ENCODE assay signal across 17 cellular contexts in the genomic region with DNA sequence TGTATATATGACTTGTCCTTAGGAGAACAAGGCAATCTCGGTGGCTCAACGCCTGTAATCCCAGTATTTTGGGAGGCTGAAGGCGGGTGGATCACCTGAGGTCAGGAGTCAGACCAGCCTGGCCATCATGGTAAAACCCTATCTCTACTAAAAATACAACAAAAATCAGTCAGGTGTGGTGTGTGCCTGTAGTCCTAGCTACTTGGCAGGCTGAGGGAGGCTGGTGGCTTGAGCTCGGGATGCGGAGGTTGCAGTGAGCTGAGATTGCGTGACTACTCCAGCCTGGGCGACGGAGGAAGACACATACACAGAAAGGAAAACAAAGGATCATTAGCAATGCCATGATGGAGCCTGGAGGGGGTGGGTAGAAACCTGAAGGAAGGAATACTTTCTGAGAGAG.
DNase-seq lines count a peak whose midpoint lies in the region; ATAC-seq and TF ChIP-seq lines count a peak whose summit lies in the region.
"Had no signal": no experiment of that assay in that cellular context is flagged by ENCODE, and none has a peak within 500 bp of the region (broad histone marks: within the 10 kb centered on the region; RNA-seq: fewer than 3 reads in every experiment).

No MANE protein-coding gene starts in this region.

- H3K4me1 Mint-ChIP-seq in dendritic cell treated with granulocyte-macrophage colony-stimulating factor and Interleukin-4, amounts not matched to agents 40 ng/mL and 50 ng/mL, for 4 days (ENCODE audit: low read depth): peaks cover 17% of the 10 kb centered on the region
- H3K4me1 Mint-ChIP-seq in nephron progenitor cell: peaks cover 22% of the 10 kb centered on the region

- in situ Hi-C loops in GM13976 (cut with MboI; ENCODE audit: low sequenced_read_pairs, unreplicated experiment): no loop called here

- H4K8ac ChIP-seq in trophoblast cell (ENCODE audit: low read depth, low read length): no peak overlapping the region

- no peak for ATAC-seq in GM18511 (IDR thresholded peaks at IDR 0.05; ENCODE audit: unreplicated experiment)

- H2BK12ac ChIP-seq in trophoblast cell (ENCODE audit: low read length): no peak overlapping the region

- H4K12ac ChIP-seq in trophoblast cell (ENCODE audit: low read depth, low read length): no peak overlapping the region

- H4K91ac ChIP-seq in trophoblast cell (ENCODE audit: low read depth, low read length): no peak overlapping the region

- H2BK5ac ChIP-seq in trophoblast cell (ENCODE audit: low read depth, low read length, poor library complexity): no peak overlapping the region

- H3K36me3 Mint-ChIP-seq in dendritic cell treated with granulocyte-macrophage colony-stimulating factor and Interleukin-4, amounts not matched to agents 40 ng/mL and 50 ng/mL, for 4 days (ENCODE audit: low read depth): no peaks in the 10 kb centered on the region
- no peaks in the 10 kb centered on the region for H3K36me3 Mint-ChIP-seq in nephron progenitor cell (ENCODE audit: low read depth)
- H3K36me3 Mint-ChIP-seq: CD4-positive, alpha-beta memory T cell had no signal

- H3K23ac ChIP-seq in trophoblast cell (ENCODE audit: low read length): no peak overlapping the region

- no peak overlapping the region for H3K27ac ChIP-seq in trophoblast cell (ENCODE audit: low read depth, low read length)
- peak overlapping the region in 2 of 3 donors; percentile 13 to 69 for H3K27ac ChIP-seq in thyroid gland

- H3K79me1 ChIP-seq in trophoblast cell (ENCODE audit: low read length): no peaks in the 10 kb centered on the region

- no peaks in the 10 kb centered on the region for H3K79me2 ChIP-seq in trophoblast cell (ENCODE audit: control insufficient read depth, insufficient read depth, low read length, poor library complexity)

- no peaks in the 10 kb centered on the region for H3K9me3 Mint-ChIP-seq in dendritic cell treated with granulocyte-macrophage colony-stimulating factor and Interleukin-4, amounts not matched to agents 40 ng/mL and 50 ng/mL, for 4 days
- no peaks in the 10 kb centered on the region for H3K9me3 Mint-ChIP-seq in nephron progenitor cell
- H3K9me3 Mint-ChIP-seq: CD4-positive, alpha-beta memory T cell had no signal

- DNase-seq in nephron progenitor cell: no peak
- DNase-seq in trophoblast cell: no peak
- peak; percentile 34 to 68 for DNase-seq in thyroid gland
- no peak for DNase-seq in NCI-H510A treated with DMSO at 0.1 percent for 48 hours (lab: John Stamatoyannopoulos, UW)
- DNase-seq in activated gamma-delta T cell treated with Interleukin-2 at 50 U/mL for 16 hours: no peak
- DNase-seq in GM13976 (ENCODE audit: low spot score): no peak
- DNase-seq: C1 segment of cervical spinal cord; Calu3; CD4-positive, alpha-beta memory T cell; COR-L47; DMS53; DMS79 treated with DMSO at 0.1 percent for 48 hours; GF-D8; H7; HCEC 1CT had no signal

- no peak overlapping the region for H2BK120ac ChIP-seq in trophoblast cell (ENCODE audit: insufficient read depth, low read length, poor library complexity)

- H2AK5ac ChIP-seq in trophoblast cell (ENCODE audit: low read length): no peak overlapping the region

- H3K4me1 ChIP-seq in trophoblast cell (ENCODE audit: control insufficient read depth in 1 of 2, insufficient read depth in 2 of 2, low read length in 2 of 2): no peaks in the 10 kb centered on the region
- H3K4me1 ChIP-seq in thyroid gland: peaks cover 12 to 15% of the 10 kb centered on the region in 2 donors

- no peak overlapping the region for H3K4me2 ChIP-seq in trophoblast cell (ENCODE audit: low read length)

- no peak overlapping the region for H3K4me3 ChIP-seq in trophoblast cell (ENCODE audit: low read depth, low read length)
- no peak overlapping the region for H3K4me3 ChIP-seq in thyroid gland (replicated peaks in 1 of 3)

- TF ChIP-seq POLR2A in thyroid gland (IDR thresholded peaks at IDR 0.05): no peak

- no peak overlapping the region for H3K4ac ChIP-seq in trophoblast cell (ENCODE audit: low read depth, low read length)

- TF ChIP-seq CTCF in nephron progenitor cell (IDR thresholded peaks at IDR 0.05): no peak
- no peak for TF ChIP-seq CTCF in thyroid gland (IDR thresholded peaks at IDR 0.05)
- no peak for TF ChIP-seq CTCF in GM13976 (IDR thresholded peaks at IDR 0.05; ENCODE audit: borderline replicate concordance, control extremely low read depth, extremely low read depth, insufficient read depth, missing control alignments)

- no peak overlapping the region for H3K4me3 Mint-ChIP-seq in dendritic cell treated with granulocyte-macrophage colony-stimulating factor and Interleukin-4, amounts not matched to agents 40 ng/mL and 50 ng/mL, for 4 days
- H3K4me3 Mint-ChIP-seq in nephron progenitor cell: no peak overlapping the region
- H3K4me3 Mint-ChIP-seq: CD4-positive, alpha-beta memory T cell had no signal

- peak overlapping the region; percentile 52 for H3K27ac Mint-ChIP-seq in dendritic cell treated with granulocyte-macrophage colony-stimulating factor and Interleukin-4, amounts not matched to agents 40 ng/mL and 50 ng/mL, for 4 days
- H3K27ac Mint-ChIP-seq in nephron progenitor cell: peak overlapping the region; percentile 78

- H3K27me3 Mint-ChIP-seq in dendritic cell treated with granulocyte-macrophage colony-stimulating factor and Interleukin-4, amounts not matched to agents 40 ng/mL and 50 ng/mL, for 4 days: no peaks in the 10 kb centered on the region
- peaks cover 4% of the 10 kb centered on the region for H3K27me3 Mint-ChIP-seq in nephron progenitor cell (ENCODE audit: low read depth, poor library complexity)

- H3K9ac ChIP-seq in trophoblast cell (ENCODE audit: low read length): no peak overlapping the region

- intact Hi-C loops in dendritic cell treated with granulocyte-macrophage colony-stimulating factor and Interleukin-4, amounts not matched to agents 40 ng/mL and 50 ng/mL, for 4 days (cut with micrococcal nuclease): no loop called here
- intact Hi-C loops in thyroid gland (cut with DNase I): no loop called here

- H3K9me3 ChIP-seq in trophoblast cell (ENCODE audit: insufficient read depth, low read depth, low read length): peaks cover 1% of the 10 kb centered on the region
- no peaks in the 10 kb centered on the region for H3K9me3 ChIP-seq in thyroid gland

- no peak overlapping the region for H2AFZ ChIP-seq in trophoblast cell (ENCODE audit: insufficient read depth, low read length, poor library complexity)

- H3K27me3 ChIP-seq in trophoblast cell (ENCODE audit: insufficient read depth, low read length) (no peaks in the 10 kb centered on the region), thyroid gland (no peaks in the 10 kb centered on the region)

- no CpG with 5 or more reads among the region's 8 CpGs for WGBS in trophoblast cell (ENCODE audit: extremely low coverage, insufficient coverage, insufficient read length)
- 77 to 91% methylated on average over 8 of the region's 8 CpGs for WGBS in thyroid gland, 2 donors

- H3K14ac ChIP-seq in trophoblast cell (ENCODE audit: low read length): peak overlapping the region; percentile 25

- H3K18ac ChIP-seq in trophoblast cell (ENCODE audit: low read length): no peak overlapping the region

- no peaks in the 10 kb centered on the region for H3K36me3 ChIP-seq in trophoblast cell (ENCODE audit: control insufficient read depth in 1 of 2, insufficient read depth in 2 of 2, low read length in 2 of 2)
- no peaks in the 10 kb centered on the region for H3K36me3 ChIP-seq in thyroid gland

Comparison
In these comparisons a context has a peak if more than half of its experiments do, and no peak if none do; other contexts are left out.
1. DNase-seq: peak in thyroid gland (2 of 2); none in nephron progenitor cell (single experiment), trophoblast cell (0 of 2), NCI-H510A treated with DMSO at 0.1 percent for 48 hours (single experiment), activated gamma-delta T cell treated with Interleukin-2 at 50 U/mL for 16 hours (single experiment) and GM13976 (single experiment).